1 cellular context compared by ENCODE assay signal in genomic region chr20:64234291-64234791, GRCh38.
TF ChIP-seq lines count a peak whose summit lies in the region.

No MANE protein-coding gene starts in this region.

TF ChIP-seq in HepG2, 621 proteins besides CTCF, POLR2A, EP300 and RAD21 (continued from another document and continues in another):
- TF ChIP-seq ZNF292 (CRISPR knock-in tag; IDR thresholded peaks at IDR 0.05; ENCODE audit: borderline replicate concordance, low read depth): no peak
- TF ChIP-seq ZNF768 (CRISPR knock-in tag; IDR thresholded peaks at IDR 0.05): no peak
- no peak for TF ChIP-seq TERF1 (CRISPR knock-in tag; IDR thresholded peaks at IDR 0.05)
- peak; percentile 54; the same call in 1 of the 2 replicates for TF ChIP-seq ZNF772 (CRISPR knock-in tag; IDR thresholded peaks at IDR 0.05)
- TF ChIP-seq, protein P1, sequence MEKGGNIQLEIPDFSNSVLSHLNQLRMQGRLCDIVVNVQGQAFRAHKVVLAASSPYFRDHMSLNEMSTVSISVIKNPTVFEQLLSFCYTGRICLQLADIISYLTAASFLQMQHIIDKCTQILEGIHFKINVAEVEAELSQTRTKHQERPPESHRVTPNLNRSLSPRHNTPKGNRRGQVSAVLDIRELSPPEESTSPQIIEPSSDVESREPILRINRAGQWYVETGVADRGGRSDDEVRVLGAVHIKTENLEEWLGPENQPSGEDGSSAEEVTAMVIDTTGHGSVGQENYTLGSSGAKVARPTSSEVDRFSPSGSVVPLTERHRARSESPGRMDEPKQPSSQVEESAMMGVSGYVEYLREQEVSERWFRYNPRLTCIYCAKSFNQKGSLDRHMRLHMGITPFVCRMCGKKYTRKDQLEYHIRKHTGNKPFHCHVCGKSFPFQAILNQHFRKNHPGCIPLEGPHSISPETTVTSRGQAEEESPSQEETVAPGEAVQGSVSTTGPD (CRISPR knock-in tag; IDR thresholded peaks at IDR 0.05): peak; percentile 97
- TF ChIP-seq NR2F2 (IDR thresholded peaks at IDR 0.05; ENCODE audit: borderline replicate concordance, low read depth): peak; percentile 96
- no peak for TF ChIP-seq HOXA9 (CRISPR knock-in tag; IDR thresholded peaks at IDR 0.05; ENCODE audit: borderline replicate concordance)
- TF ChIP-seq, protein P2, sequence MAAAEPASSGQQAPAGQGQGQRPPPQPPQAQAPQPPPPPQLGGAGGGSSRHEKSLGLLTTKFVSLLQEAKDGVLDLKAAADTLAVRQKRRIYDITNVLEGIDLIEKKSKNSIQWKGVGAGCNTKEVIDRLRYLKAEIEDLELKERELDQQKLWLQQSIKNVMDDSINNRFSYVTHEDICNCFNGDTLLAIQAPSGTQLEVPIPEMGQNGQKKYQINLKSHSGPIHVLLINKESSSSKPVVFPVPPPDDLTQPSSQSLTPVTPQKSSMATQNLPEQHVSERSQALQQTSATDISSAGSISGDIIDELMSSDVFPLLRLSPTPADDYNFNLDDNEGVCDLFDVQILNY (CRISPR knock-in tag; conservative IDR thresholded peaks at IDR 0.05): no peak
- no peak for TF ChIP-seq KLF6 (CRISPR knock-in tag; IDR thresholded peaks at IDR 0.05)
- no peak for TF ChIP-seq ZNF20 (CRISPR knock-in tag; IDR thresholded peaks at IDR 0.05)
- no peak for TF ChIP-seq SP4 (CRISPR knock-in tag; IDR thresholded peaks at IDR 0.05)
- peak; percentile 36; the same call in 1 of the 2 replicates for TF ChIP-seq SPEN (CRISPR knock-in tag; IDR thresholded peaks at IDR 0.05; ENCODE audit: low read depth)
- peak; percentile 93 for TF ChIP-seq NR2C2 (CRISPR knock-in tag; IDR thresholded peaks at IDR 0.05; ENCODE audit: borderline replicate concordance)
- TF ChIP-seq HNF4G (IDR thresholded peaks at IDR 0.05; ENCODE audit: borderline replicate concordance, low read depth, low read length): no peak
- TF ChIP-seq HNF4G (CRISPR knock-in tag; IDR thresholded peaks at IDR 0.05; ENCODE audit: borderline replicate concordance, low read depth): peak; percentile 77; the same call in 1 of the 2 replicates
- TF ChIP-seq ZNF451 (CRISPR knock-in tag; IDR thresholded peaks at IDR 0.05): peak; percentile 53; the same call in 1 of the 2 replicates
- peak; percentile 36; the same call in 1 of the 2 replicates for TF ChIP-seq ZBTB7B (CRISPR knock-in tag; IDR thresholded peaks at IDR 0.05)
- TF ChIP-seq BCL6 (CRISPR knock-in tag; IDR thresholded peaks at IDR 0.05): peak; percentile 51; the same call in 1 of the 2 replicates
- TF ChIP-seq TEAD3 (CRISPR knock-in tag; optimal IDR thresholded peaks at IDR 0.05; ENCODE audit: borderline replicate concordance): peak; percentile 69
- 0 out of 2 replicates have a peak, but pooled peaks have one; percentile 17 for TF ChIP-seq SAFB2 (CRISPR knock-in tag; IDR thresholded peaks at IDR 0.05; ENCODE audit: borderline replicate concordance, low read depth)
- peak; percentile 74 for TF ChIP-seq PAXIP1 (CRISPR knock-in tag; conservative IDR thresholded peaks at IDR 0.05)
- TF ChIP-seq ZNF567 (CRISPR knock-in tag; IDR thresholded peaks at IDR 0.05; ENCODE audit: borderline replicate concordance): peak; percentile 81; the same call in 1 of the 2 replicates
- 0 out of 2 replicates have a peak, but pooled peaks have one; percentile 33 for TF ChIP-seq ZNF589 (CRISPR knock-in tag; conservative IDR thresholded peaks at IDR 0.05)
- TF ChIP-seq, protein P3, sequence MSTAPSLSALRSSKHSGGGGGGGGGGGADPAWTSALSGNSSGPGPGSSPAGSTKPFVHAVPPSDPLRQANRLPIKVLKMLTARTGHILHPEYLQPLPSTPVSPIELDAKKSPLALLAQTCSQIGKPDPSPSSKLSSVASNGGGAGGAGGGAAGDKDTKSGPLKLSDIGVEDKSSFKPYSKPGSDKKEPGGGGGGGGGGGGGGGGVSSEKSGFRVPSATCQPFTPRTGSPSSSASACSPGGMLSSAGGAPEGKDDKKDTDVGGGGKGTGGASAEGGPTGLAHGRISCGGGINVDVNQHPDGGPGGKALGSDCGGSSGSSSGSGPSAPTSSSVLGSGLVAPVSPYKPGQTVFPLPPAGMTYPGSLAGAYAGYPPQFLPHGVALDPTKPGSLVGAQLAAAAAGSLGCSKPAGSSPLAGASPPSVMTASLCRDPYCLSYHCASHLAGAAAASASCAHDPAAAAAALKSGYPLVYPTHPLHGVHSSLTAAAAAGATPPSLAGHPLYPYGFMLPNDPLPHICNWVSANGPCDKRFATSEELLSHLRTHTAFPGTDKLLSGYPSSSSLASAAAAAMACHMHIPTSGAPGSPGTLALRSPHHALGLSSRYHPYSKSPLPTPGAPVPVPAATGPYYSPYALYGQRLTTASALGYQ (CRISPR knock-in tag; IDR thresholded peaks at IDR 0.05): no peak
- peak; percentile 71; the same call in 1 of the 2 replicates for TF ChIP-seq NR1H2 (CRISPR knock-in tag; IDR thresholded peaks at IDR 0.05; ENCODE audit: borderline replicate concordance, low read depth)
- no peak for TF ChIP-seq ATF7 (IDR thresholded peaks at IDR 0.05)
- TF ChIP-seq ATF7 (CRISPR knock-in tag; IDR thresholded peaks at IDR 0.05): peak; percentile 81
- TF ChIP-seq ZNF441 (CRISPR knock-in tag; IDR thresholded peaks at IDR 0.05; ENCODE audit: borderline replicate concordance): no peak
- no peak for TF ChIP-seq SMARCE1 (IDR thresholded peaks at IDR 0.05; ENCODE audit: borderline replicate concordance)
- no peak for TF ChIP-seq TRIM24 (CRISPR knock-in tag; IDR thresholded peaks at IDR 0.05)
- TF ChIP-seq TBX3 (IDR thresholded peaks at IDR 0.05; ENCODE audit: borderline replicate concordance): no peak
- peak; percentile 58; the same call in 1 of the 2 replicates for TF ChIP-seq ZSCAN21 (CRISPR knock-in tag; IDR thresholded peaks at IDR 0.05; ENCODE audit: borderline replicate concordance)
- TF ChIP-seq ZBTB21 (CRISPR knock-in tag; IDR thresholded peaks at IDR 0.05): no peak
- peak; percentile 82 for TF ChIP-seq RARA (CRISPR knock-in tag; IDR thresholded peaks at IDR 0.05)
- TF ChIP-seq ZNF746 (CRISPR knock-in tag; IDR thresholded peaks at IDR 0.05): 0 out of 2 replicates have a peak, but pooled peaks have one; percentile 72
- TF ChIP-seq NFE2 (CRISPR knock-in tag; IDR thresholded peaks at IDR 0.05): no peak
- TF ChIP-seq HNRNPL (IDR thresholded peaks at IDR 0.05; ENCODE audit: low read depth, low read length): 0 out of 2 replicates have a peak, but pooled peaks have one; percentile 57
- TF ChIP-seq ZNF891 (CRISPR knock-in tag; IDR thresholded peaks at IDR 0.05): peak; percentile 84
- TF ChIP-seq AKAP8 (CRISPR knock-in tag; IDR thresholded peaks at IDR 0.05): 0 out of 2 replicates have a peak, but pooled peaks have one; percentile 41
- TF ChIP-seq, protein P4, sequence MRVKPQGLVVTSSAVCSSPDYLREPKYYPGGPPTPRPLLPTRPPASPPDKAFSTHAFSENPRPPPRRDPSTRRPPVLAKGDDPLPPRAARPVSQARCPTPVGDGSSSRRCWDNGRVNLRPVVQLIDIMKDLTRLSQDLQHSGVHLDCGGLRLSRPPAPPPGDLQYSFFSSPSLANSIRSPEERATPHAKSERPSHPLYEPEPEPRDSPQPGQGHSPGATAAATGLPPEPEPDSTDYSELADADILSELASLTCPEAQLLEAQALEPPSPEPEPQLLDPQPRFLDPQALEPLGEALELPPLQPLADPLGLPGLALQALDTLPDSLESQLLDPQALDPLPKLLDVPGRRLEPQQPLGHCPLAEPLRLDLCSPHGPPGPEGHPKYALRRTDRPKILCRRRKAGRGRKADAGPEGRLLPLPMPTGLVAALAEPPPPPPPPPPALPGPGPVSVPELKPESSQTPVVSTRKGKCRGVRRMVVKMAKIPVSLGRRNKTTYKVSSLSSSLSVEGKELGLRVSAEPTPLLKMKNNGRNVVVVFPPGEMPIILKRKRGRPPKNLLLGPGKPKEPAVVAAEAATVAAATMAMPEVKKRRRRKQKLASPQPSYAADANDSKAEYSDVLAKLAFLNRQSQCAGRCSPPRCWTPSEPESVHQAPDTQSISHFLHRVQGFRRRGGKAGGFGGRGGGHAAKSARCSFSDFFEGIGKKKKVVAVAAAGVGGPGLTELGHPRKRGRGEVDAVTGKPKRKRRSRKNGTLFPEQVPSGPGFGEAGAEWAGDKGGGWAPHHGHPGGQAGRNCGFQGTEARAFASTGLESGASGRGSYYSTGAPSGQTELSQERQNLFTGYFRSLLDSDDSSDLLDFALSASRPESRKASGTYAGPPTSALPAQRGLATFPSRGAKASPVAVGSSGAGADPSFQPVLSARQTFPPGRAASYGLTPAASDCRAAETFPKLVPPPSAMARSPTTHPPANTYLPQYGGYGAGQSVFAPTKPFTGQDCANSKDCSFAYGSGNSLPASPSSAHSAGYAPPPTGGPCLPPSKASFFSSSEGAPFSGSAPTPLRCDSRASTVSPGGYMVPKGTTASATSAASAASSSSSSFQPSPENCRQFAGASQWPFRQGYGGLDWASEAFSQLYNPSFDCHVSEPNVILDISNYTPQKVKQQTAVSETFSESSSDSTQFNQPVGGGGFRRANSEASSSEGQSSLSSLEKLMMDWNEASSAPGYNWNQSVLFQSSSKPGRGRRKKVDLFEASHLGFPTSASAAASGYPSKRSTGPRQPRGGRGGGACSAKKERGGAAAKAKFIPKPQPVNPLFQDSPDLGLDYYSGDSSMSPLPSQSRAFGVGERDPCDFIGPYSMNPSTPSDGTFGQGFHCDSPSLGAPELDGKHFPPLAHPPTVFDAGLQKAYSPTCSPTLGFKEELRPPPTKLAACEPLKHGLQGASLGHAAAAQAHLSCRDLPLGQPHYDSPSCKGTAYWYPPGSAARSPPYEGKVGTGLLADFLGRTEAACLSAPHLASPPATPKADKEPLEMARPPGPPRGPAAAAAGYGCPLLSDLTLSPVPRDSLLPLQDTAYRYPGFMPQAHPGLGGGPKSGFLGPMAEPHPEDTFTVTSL (CRISPR knock-in tag; IDR thresholded peaks at IDR 0.05; ENCODE audit: borderline replicate concordance): 0 out of 2 replicates have a peak, but pooled peaks have one; percentile 51
- TF ChIP-seq, protein P5, sequence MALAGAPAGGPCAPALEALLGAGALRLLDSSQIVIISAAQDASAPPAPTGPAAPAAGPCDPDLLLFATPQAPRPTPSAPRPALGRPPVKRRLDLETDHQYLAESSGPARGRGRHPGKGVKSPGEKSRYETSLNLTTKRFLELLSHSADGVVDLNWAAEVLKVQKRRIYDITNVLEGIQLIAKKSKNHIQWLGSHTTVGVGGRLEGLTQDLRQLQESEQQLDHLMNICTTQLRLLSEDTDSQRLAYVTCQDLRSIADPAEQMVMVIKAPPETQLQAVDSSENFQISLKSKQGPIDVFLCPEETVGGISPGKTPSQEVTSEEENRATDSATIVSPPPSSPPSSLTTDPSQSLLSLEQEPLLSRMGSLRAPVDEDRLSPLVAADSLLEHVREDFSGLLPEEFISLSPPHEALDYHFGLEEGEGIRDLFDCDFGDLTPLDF (CRISPR knock-in tag; IDR thresholded peaks at IDR 0.05): no peak
- TF ChIP-seq RFX1 (IDR thresholded peaks at IDR 0.05): no peak
- peak; percentile 95 for TF ChIP-seq ZBTB34 (CRISPR knock-in tag; IDR thresholded peaks at IDR 0.05)
